9 cellular contexts compared by ENCODE assay signal in the genomic region with DNA sequence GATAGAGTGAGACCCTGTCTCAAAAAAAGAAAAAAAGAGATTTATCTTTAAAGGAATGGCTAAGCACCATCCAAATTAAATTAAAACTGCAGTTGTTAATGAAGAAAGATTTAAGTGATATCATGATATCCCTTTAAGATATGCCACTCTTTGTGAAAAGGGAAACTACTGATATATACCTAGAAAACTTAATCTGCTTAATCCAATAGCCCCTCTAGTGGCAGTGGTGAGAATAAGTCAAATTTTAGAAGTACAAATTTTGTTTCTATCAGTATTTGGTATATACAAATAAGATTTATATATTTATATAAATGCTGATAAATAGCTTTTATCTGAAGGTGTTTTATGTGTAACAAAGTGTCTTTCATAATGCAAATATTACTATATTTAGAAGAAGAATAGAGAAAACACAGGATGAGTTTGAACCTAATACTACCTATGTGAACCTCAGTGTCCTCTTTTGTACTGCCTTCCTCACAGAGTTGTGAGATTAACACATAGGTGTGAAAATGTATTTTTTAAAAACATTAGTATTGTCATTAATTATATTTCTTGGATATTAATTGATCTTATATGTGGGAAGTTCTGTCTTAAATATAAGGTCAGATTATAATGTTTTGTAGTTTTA. TPM values are rescaled to one million over a fixed set of nuclear protein-coding genes. Genes with fewer than 3 reads are reported as not detected.
DNase-seq lines count a peak whose midpoint lies in the region; ATAC-seq and TF ChIP-seq lines count a peak whose summit lies in the region.
"Had no signal": no experiment of that assay in that cellular context is flagged by ENCODE, and none has a peak within 500 bp of the region (broad histone marks: within the 10 kb centered on the region; RNA-seq: fewer than 3 reads in every experiment).

No MANE protein-coding gene starts in this region.

- no peaks in the 10 kb centered on the region for H3K4me1 ChIP-seq in PC-9 (replicated peaks; ENCODE audit: insufficient read depth)

- POLR2A ChIA-PET in PC-9 (lab: Charles Lee; ENCODE audit: unreplicated experiment) = no interaction called here

- no peaks in the 10 kb centered on the region for H3K9me2 ChIP-seq in PC-9 (ENCODE audit: insufficient read depth)

- H3K79me2 ChIP-seq in PC-9 (ENCODE audit: low read depth) = no peaks in the 10 kb centered on the region

- no peaks in the 10 kb centered on the region for H4K20me1 ChIP-seq in PC-9 (ENCODE audit: insufficient read depth)

- CTCF ChIA-PET in PC-9 (lab: Charles Lee) = interaction anchor here (0.5 kb wide), 1 partner anchor 148 kb away, joined by 4 read pairs; no protein-coding TSS in a partner anchor

- no peaks in the 10 kb centered on the region for H3F3A ChIP-seq in PC-9 (ENCODE audit: insufficient read depth, low read depth)

- H3K4me2 ChIP-seq in PC-9 = no peak overlapping the region

- ATAC-seq in GM19463 (IDR thresholded peaks at IDR 0.05; ENCODE audit: unreplicated experiment) = no peak

- H3K4me3 ChIP-seq in GM06990 (replicated peaks; ENCODE audit: low read depth, low read length) (no peak overlapping the region), PC-9 (no peak overlapping the region)

- no peaks in the 10 kb centered on the region; the same call in 1 of the 2 replicates for H3K36me3 ChIP-seq in GM06990 (ENCODE audit: control insufficient read depth, insufficient read depth, low read length)
- H3K36me3 ChIP-seq in PC-9 (ENCODE audit: low read depth) = no peaks in the 10 kb centered on the region

- H3K9me3 ChIP-seq in PC-9 (ENCODE audit: insufficient read depth, low read depth) = no peaks in the 10 kb centered on the region

- BruUV-seq in PC-9 (replicated peaks; lab: Mats Ljungman, UMichigan) = no TSS peak

- H2AFZ ChIP-seq in PC-9 = no peak overlapping the region

- intact Hi-C loops in PC-9 (cut with micrococcal nuclease; ENCODE audit: unreplicated experiment) = no loop called here

- no peak overlapping the region for H3K27ac ChIP-seq in 22Rv1
- no peak overlapping the region for H3K27ac ChIP-seq in PC-9

- no peaks in the 10 kb centered on the region for H3K27me3 ChIP-seq in GM06990 (replicated peaks; ENCODE audit: control insufficient read depth, insufficient read depth, low read length)
- no peaks in the 10 kb centered on the region for H3K27me3 ChIP-seq in PC-9 (ENCODE audit: insufficient read depth, low read depth)

- TF ChIP-seq CTCF in 22Rv1 (IDR thresholded peaks at IDR 0.05) (peak; percentile 63), GM06990 (IDR thresholded peaks at IDR 0.05; ENCODE audit: insufficient read depth, low read length, poor library complexity, severe bottlenecking) (peak; percentile 39), PC-9 (conservative IDR thresholded peaks at IDR 0.05) (peak; percentile 69)

- peak; percentile 15 for DNase-seq in GM06990 (ENCODE audit: extremely low read depth, insufficient read length)
- DNase-seq in PC-9 = no peak
- DNase-seq in fibroblast of the conjunctiva (ENCODE audit: low read depth) = peak; percentile 2
- no peak for DNase-seq in NCI-H446 treated with DMSO at 0.1 percent for 48 hours (lab: John Stamatoyannopoulos, UW)
- no peak for DNase-seq in mesenteric fat pad (ENCODE audit: low spot score)
- DNase-seq in NCI-H187 treated with DMSO at 0.1 percent for 48 hours (lab: John Stamatoyannopoulos, UW) = no peak
- DNase-seq: activated CD4-positive, alpha-beta T cell treated with anti-CD3 and anti-CD28 coated beads, Interleukin-2, amount 50 U/mL, for 4 hours had no signal

RNA-seq across cellular contexts. Expression of a gene that starts 51.4 kb away (rescaled TPM):
- total RNA-seq in PC-9 (2021) = 0.31 TPM in 1 of 2 replicates, not detected in the other
- not detected for total RNA-seq in mesenteric fat pad

Comparison
In these comparisons a context has a peak if more than half of its experiments do, and no peak if none do; other contexts are left out.
1. DNase-seq: peak in GM06990 (single experiment) and fibroblast of the conjunctiva (single experiment); none in PC-9 (0 of 2), NCI-H446 treated with DMSO at 0.1 percent for 48 hours (single experiment), mesenteric fat pad (single experiment) and NCI-H187 treated with DMSO at 0.1 percent for 48 hours (single experiment).
2. Peak in every context shown above with its lines, with median percentiles within 50 percentile points of each other: CTCF ChIP-seq.